Comparison of ENCODE assay signal across 8 cellular contexts in the genomic region with DNA sequence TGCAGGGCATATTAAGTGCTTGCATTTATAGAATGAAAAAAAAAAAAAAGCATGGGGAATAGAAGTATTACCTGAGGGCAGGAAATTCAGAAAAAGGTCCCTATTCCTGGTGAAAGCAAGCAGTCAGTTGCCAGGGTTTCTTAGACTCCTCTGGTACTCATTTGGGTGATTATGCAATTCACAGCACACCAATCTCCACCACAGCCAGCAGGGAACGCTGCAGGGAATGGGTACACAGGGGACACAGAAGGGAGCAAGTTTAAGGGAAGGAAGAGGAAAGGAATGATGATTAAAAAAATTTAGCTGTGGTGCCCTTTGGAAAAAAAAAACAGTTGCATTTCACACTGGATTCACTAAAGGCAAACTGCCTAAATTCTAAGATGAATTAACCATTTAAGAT. TPM values are rescaled to one million over a fixed set of nuclear protein-coding genes. Genes with fewer than 3 reads are reported as not detected.
DNase-seq lines count a peak whose midpoint lies in the region; ATAC-seq and TF ChIP-seq lines count a peak whose summit lies in the region.

No MANE protein-coding gene starts in this region.

- peak; percentile 77 to 88 for ATAC-seq in lower lobe of right lung

- peak; percentile 71 for TF ChIP-seq CTCF in cardiac fibroblast (IDR thresholded peaks at IDR 0.05; ENCODE audit: low read depth, low read length)
- TF ChIP-seq CTCF in lower lobe of right lung (IDR thresholded peaks at IDR 0.05), result peak; percentile 38
- no peak for TF ChIP-seq CTCF in vagina (IDR thresholded peaks at IDR 0.05)
- peak in 1 of 4 experiments; percentile 16 for TF ChIP-seq CTCF in prostate gland (IDR thresholded peaks at IDR 0.05)

- 22% methylated on average over 1 of the region's 1 CpG for WGBS in prostate gland

- H3K4me3 ChIP-seq in cardiac fibroblast (replicated peaks in 1 of 2; ENCODE audit: low read depth in 2 of 2, low read length in 2 of 2) (no peak overlapping the region), lower lobe of right lung (no peak overlapping the region), vagina (no peak overlapping the region), prostate gland (no peak overlapping the region)

- H3K4me1 ChIP-seq in lower lobe of right lung, result peaks cover 45% of the 10 kb centered on the region
- H3K4me1 ChIP-seq in vagina, result peaks cover 32% of the 10 kb centered on the region
- H3K4me1 ChIP-seq in prostate gland (replicated peaks), result peaks cover 7% of the 10 kb centered on the region

- peak; percentile 47 for DNase-seq in GM03348 (ENCODE audit: low spot score)
- DNase-seq in NCI-H1694 (lab: John Stamatoyannopoulos, UW), result peak; percentile 14
- peak; percentile 73 to 74 for DNase-seq in cardiac fibroblast (ENCODE audit: low read depth in 2 of 2)
- no peak for DNase-seq in lower lobe of right lung
- DNase-seq in kidney glomerular epithelial cell (lab: John Stamatoyannopoulos, UW), result no peak
- no peak for DNase-seq in vagina (ENCODE audit: extremely low spot score in 2 of 2)
- no peak for DNase-seq in DMS153 treated with DMSO at 0.1 percent for 48 hours (lab: John Stamatoyannopoulos, UW; ENCODE audit: unreplicated experiment)
- DNase-seq in prostate gland (ENCODE audit: low spot score), result no peak

- H3K27me3 ChIP-seq in lower lobe of right lung (ENCODE audit: low read depth) (no peaks in the 10 kb centered on the region), vagina (no peaks in the 10 kb centered on the region), prostate gland (replicated peaks; ENCODE audit: insufficient read depth) (no peaks in the 10 kb centered on the region)

- TF ChIP-seq POLR2A in vagina (IDR thresholded peaks at IDR 0.05), result no peak
- no peak for TF ChIP-seq POLR2A in prostate gland (IDR thresholded peaks at IDR 0.05)

- intact Hi-C loops in lower lobe of right lung (cut with DNase I), result no loop called here
- intact Hi-C loops in vagina (cut with DNase I), result no loop called here
- intact Hi-C loops in prostate gland (cut with DNase I), result loop anchor here (10.0 kb wide), 1 partner anchor 324 kb away; no protein-coding TSS in a partner anchor

- H3K36me3 ChIP-seq in lower lobe of right lung (no peaks in the 10 kb centered on the region), vagina (no peaks in the 10 kb centered on the region), prostate gland (no peaks in the 10 kb centered on the region)

- H3K9me3 ChIP-seq in lower lobe of right lung (no peaks in the 10 kb centered on the region), vagina (no peaks in the 10 kb centered on the region), prostate gland (no peaks in the 10 kb centered on the region)

- H3K27ac ChIP-seq in lower lobe of right lung, result peak overlapping the region; percentile 37
- H3K27ac ChIP-seq in vagina, result no peak overlapping the region
- H3K27ac ChIP-seq in prostate gland, result no peak overlapping the region

RNA-seq across cellular contexts. Expression of a gene that starts 14.2 kb away (rescaled TPM):
- 24.2 TPM for total RNA-seq in lower lobe of right lung
- 21.9 TPM for total RNA-seq in vagina
- 10 to 100 TPM; 20.4 to 24.8 TPM for total RNA-seq in prostate gland

Comparison
In these comparisons a context has a peak if more than half of its experiments do, and no peak if none do; other contexts are left out.
1. DNase-seq: peak in GM03348 (single experiment), NCI-H1694 (single experiment) and cardiac fibroblast (2 of 2); none in lower lobe of right lung (single experiment), kidney glomerular epithelial cell (single experiment), vagina (0 of 2), DMS153 treated with DMSO at 0.1 percent for 48 hours (single experiment) and prostate gland (single experiment).
2. CTCF ChIP-seq: peak in cardiac fibroblast (single experiment) and lower lobe of right lung (single experiment); none in vagina (0 of 3).